In the genomic region with DNA sequence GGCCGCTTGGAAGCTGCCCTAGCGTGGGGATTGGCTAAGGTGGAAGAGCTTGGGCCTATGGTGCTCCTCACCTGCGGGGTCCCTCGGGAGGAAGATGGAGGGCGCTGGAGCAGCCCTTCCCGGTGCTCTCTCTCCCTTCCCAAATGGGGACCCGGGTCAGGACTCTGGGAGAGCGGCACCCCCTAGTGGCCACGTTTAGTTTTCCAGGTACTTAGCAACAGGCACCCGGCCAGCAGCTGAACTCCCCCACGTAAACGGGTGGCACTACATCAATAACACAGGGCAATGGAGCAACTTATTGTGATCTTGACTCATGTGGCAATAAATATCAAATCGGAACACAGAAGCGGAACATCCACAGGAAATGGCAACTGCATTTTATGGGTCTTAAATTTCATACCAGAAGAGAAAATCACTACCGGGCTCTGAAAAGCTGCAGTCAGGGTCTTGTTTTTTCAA, we compare ENCODE assay signal across 8 cellular contexts.
DNase-seq lines count a peak whose midpoint lies in the region; ATAC-seq and TF ChIP-seq lines count a peak whose summit lies in the region.

No MANE protein-coding gene starts in this region.

- CTCF ChIA-PET in RWPE1 (lab: Yijun Ruan, JAX): interaction anchor here (0.6 to 1.7 kb wide), 18 partner anchors 9 to 826 kb away, joined by 3 to 10 read pairs (median 3); no protein-coding TSS in a partner anchor

- H3K27ac ChIP-seq in C4-2B (no peak overlapping the region), RWPE1 (no peak overlapping the region), colonic mucosa (no peak overlapping the region)

- POLR2A ChIA-PET in RWPE1 (lab: Yijun Ruan, JAX; ENCODE audit: low non-redundant PET): no interaction called here

- TF ChIP-seq RAD21 in Ishikawa (IDR thresholded peaks at IDR 0.05; ENCODE audit: low read depth): peak; percentile 78

- no peak overlapping the region for H3K4me3 ChIP-seq in colonic mucosa
- no peak overlapping the region for H3K4me3 ChIP-seq in lower leg skin (ENCODE audit: low read depth, poor library complexity, severe bottlenecking)

- no peaks in the 10 kb centered on the region for H3K4me1 ChIP-seq in colonic mucosa

- no peaks in the 10 kb centered on the region for H3K36me3 ChIP-seq in colonic mucosa

- no peaks in the 10 kb centered on the region for H3K9me3 ChIP-seq in colonic mucosa

- no peak for TF ChIP-seq POLR2A in lower leg skin (IDR thresholded peaks at IDR 0.05)

- H3K27me3 ChIP-seq in colonic mucosa: no peaks in the 10 kb centered on the region

- no peak for TF ChIP-seq EP300 in Ishikawa (IDR thresholded peaks at IDR 0.05; ENCODE audit: borderline replicate concordance)

- ATAC-seq in GM19023 (IDR thresholded peaks at IDR 0.05; ENCODE audit: unreplicated experiment): peak; percentile 71
- no peak for ATAC-seq in GM18517 (IDR thresholded peaks at IDR 0.05; ENCODE audit: unreplicated experiment)

- intact Hi-C loops in colonic mucosa (cut with DNase I) (loop anchor here (5.0 to 10.0 kb wide), 2 partner anchors 760 to 1028 kb away; a partner anchor contains a TSS), lower leg skin (cut with DNase I; ENCODE audit: low total_unique reads) (no loop called here)

- TF ChIP-seq CTCF in C4-2B (conservative IDR thresholded peaks at IDR 0.05) (peak; percentile 94), RWPE1 (conservative IDR thresholded peaks at IDR 0.05; ENCODE audit: low read depth) (peak; percentile 60), colonic mucosa (IDR thresholded peaks at IDR 0.05) (peak; percentile 63), lower leg skin (IDR thresholded peaks at IDR 0.05) (no peak)

- WGBS in lower leg skin, 2 donors: 19 to 26% methylated on average over 11 to 15 of the region's 15 CpGs

- DNase-seq in RWPE1 (ENCODE audit: low spot score) (peak; percentile 81), colonic mucosa (peak; percentile 65), lower leg skin (ENCODE audit: low spot score in 2 of 2) (peak; percentile 34 to 91)
- DNase-seq in stimulated activated CD8-positive, alpha-beta memory T cell treated with anti-CD3 and anti-CD28 coated beads, Interleukin-4, amount 100 ng/mL, for 48 hours: peak; percentile 83

- H3K9ac ChIP-seq in colonic mucosa (ENCODE audit: low read depth in 2 of 2, low read length in 2 of 2): no peak overlapping the region

TF ChIP-seq in Ishikawa, 13 proteins besides CTCF, POLR2A, EP300 and RAD21:
- no peak for TF ChIP-seq YY1 (IDR thresholded peaks at IDR 0.05; ENCODE audit: low read depth)
- TF ChIP-seq, protein P1, sequence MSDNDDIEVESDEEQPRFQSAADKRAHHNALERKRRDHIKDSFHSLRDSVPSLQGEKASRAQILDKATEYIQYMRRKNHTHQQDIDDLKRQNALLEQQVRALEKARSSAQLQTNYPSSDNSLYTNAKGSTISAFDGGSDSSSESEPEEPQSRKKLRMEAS (IDR thresholded peaks at IDR 0.05): no peak
- TF ChIP-seq TCF12 (IDR thresholded peaks at IDR 0.05; ENCODE audit: low read depth): no peak
- peak; percentile 11; the same call in 1 of the 2 replicates for TF ChIP-seq NFIC (IDR thresholded peaks at IDR 0.05)
- no peak for TF ChIP-seq TEAD4 (IDR thresholded peaks at IDR 0.05)
- no peak for TF ChIP-seq CEBPB (IDR thresholded peaks at IDR 0.05)
TF ChIP-seq in Ishikawa: peak in this region for 1.

Comparison
In these comparisons a context has a peak if more than half of its experiments do, and no peak if none do; other contexts are left out.
1. CTCF ChIP-seq: peak in C4-2B (single experiment), RWPE1 (single experiment) and colonic mucosa (single experiment); none in lower leg skin (0 of 3).
2. Peak in every context shown above with its lines, with median percentiles within 50 percentile points of each other: DNase-seq.